8 cellular contexts compared by ENCODE assay signal in genomic region chr19:46861691-46862503, GRCh38. TPM values are rescaled to one million over a fixed set of nuclear protein-coding genes. Genes with fewer than 3 reads are reported as not detected.
A peak's percentile ranks its signal among the peaks of the same experiment; 100 is the strongest.
DNase-seq lines count a peak whose midpoint lies in the region; ATAC-seq and TF ChIP-seq lines count a peak whose summit lies in the region.

No MANE protein-coding gene starts in this region.

- no peak overlapping the region for H2BK20ac ChIP-seq in H9 (ENCODE audit: low read depth, low read length, poor library complexity, severe bottlenecking)

- peaks cover 44% of the 10 kb centered on the region for H3K79me2 ChIP-seq in H9 (ENCODE audit: insufficient read depth, low read length)

- CTCF ChIA-PET in WTC11 (lab: Charles Lee) = interaction anchor here (0.7 to 3.8 kb wide), 4 partner anchors 22 to 151 kb away, joined by 3 to 22 read pairs (median 4); no protein-coding TSS in a partner anchor

- no peak overlapping the region for H2AK5ac ChIP-seq in H9 (ENCODE audit: insufficient read length, low read length)

- no peak overlapping the region for H3K23ac ChIP-seq in H9 (ENCODE audit: insufficient read length, low read depth, low read length)

- H4K20me1 ChIP-seq in H9 (ENCODE audit: control insufficient read depth, insufficient read depth, insufficient read length) = peaks cover 2% of the 10 kb centered on the region

- intact Hi-C loops in tibial artery (cut with DNase I; ENCODE audit: low total_unique reads) = loop anchor here (10.0 kb wide), 1 partner anchor 83 kb away; no protein-coding TSS in a partner anchor

- no peak for TF ChIP-seq CTCF in C4-2B (conservative IDR thresholded peaks at IDR 0.05)
- no peak for TF ChIP-seq CTCF in H9 (conservative IDR thresholded peaks at IDR 0.05)
- TF ChIP-seq CTCF in WTC11 (IDR thresholded peaks at IDR 0.05) = no peak
- TF ChIP-seq CTCF in kidney epithelial cell (IDR thresholded peaks at IDR 0.05; ENCODE audit: insufficient read depth, low read length, poor library complexity, severe bottlenecking) = no peak
- no peak for TF ChIP-seq CTCF in tibial artery (IDR thresholded peaks at IDR 0.05)

- H3K27ac Mint-ChIP-seq in H9 (no peak overlapping the region), WTC11 (no peak overlapping the region)

- ATAC-seq in WTC11 (no peak), HG02610 (IDR thresholded peaks at IDR 0.05; ENCODE audit: unreplicated experiment) (no peak)

- H3K4me3 ChIP-seq in kidney epithelial cell (ENCODE audit: low read depth, low read length) = peak overlapping the region; percentile 85
- peak overlapping the region; percentile 88 to 93 for H3K4me3 ChIP-seq in tibial artery

- H3K4me1 ChIP-seq in H9 (ENCODE audit: insufficient read depth, low read length) (peaks cover 3% of the 10 kb centered on the region; the same call in 1 of the 2 replicates), tibial artery (peaks cover 0 to 63% (median 41%) of the 10 kb centered on the region in 4 donors)

- H3K36me3 Mint-ChIP-seq in H9 (ENCODE audit: insufficient read depth in 1 of 3, low read depth in 3 of 3) (peaks cover 3 to 8% (median 7%) of the 10 kb centered on the region in 3 experiments; a peak in 6 of 7 replicates), WTC11 (no peaks in the 10 kb centered on the region)

- H3K27me3 Mint-ChIP-seq in H9 (ENCODE audit: low read depth) (no peaks in the 10 kb centered on the region), WTC11 (ENCODE audit: low read depth) (no peaks in the 10 kb centered on the region)

- H3K36me3 ChIP-seq in kidney epithelial cell (ENCODE audit: control insufficient read depth, insufficient read depth, low read length) (no peaks in the 10 kb centered on the region), tibial artery (no peaks in the 10 kb centered on the region)

- no peak overlapping the region for H3K4ac ChIP-seq in H9 (ENCODE audit: low read depth, low read length)

- H3K4me1 Mint-ChIP-seq in H9 (peaks cover 8 to 9% of the 10 kb centered on the region in 2 experiments), WTC11 (peaks cover 6% of the 10 kb centered on the region)

- H3K27ac ChIP-seq in C4-2B (peak overlapping the region; percentile 97), H9 (ENCODE audit: insufficient read length, low read depth, low read length) (no peak overlapping the region), tibial artery (peak overlapping the region; percentile 94 to 99)

- H4K8ac ChIP-seq in H9 (replicated peaks; ENCODE audit: insufficient read length, low read depth, low read length) = no peak overlapping the region

- H3K27me3 ChIP-seq in H9 (ENCODE audit: insufficient read depth, low read length) = no peaks in the 10 kb centered on the region
- no peaks in the 10 kb centered on the region for H3K27me3 ChIP-seq in kidney epithelial cell (ENCODE audit: control insufficient read depth, insufficient read depth, low read length)
- H3K27me3 ChIP-seq in tibial artery = no peaks in the 10 kb centered on the region

- no CpG with 5 or more reads among the region's 19 CpGs for WGBS in H9 (ENCODE audit: extremely low coverage, insufficient read length, low lambda C conversion rate)

- H3K79me1 ChIP-seq in H9 (ENCODE audit: insufficient read depth, low read depth, low read length, poor library complexity, severe bottlenecking) = no peaks in the 10 kb centered on the region

- H3K14ac ChIP-seq in H9 (ENCODE audit: insufficient read depth, low read length) = peak overlapping the region; percentile 26

- H3K4me2 ChIP-seq in H9 (ENCODE audit: insufficient read depth, insufficient read length, low read length) = peak overlapping the region; percentile 99

- no peak overlapping the region for H3K18ac ChIP-seq in H9 (ENCODE audit: insufficient read length, low read depth, low read length)

- no peak overlapping the region for H2BK15ac ChIP-seq in H9 (ENCODE audit: low read depth, low read length)

- DNase-seq in H9 (no peak), WTC11 (ENCODE audit: low spot score) (peak; percentile 20), kidney epithelial cell (ENCODE audit: low read depth) (no peak), tibial artery (no peak), NCI-H1048 (lab: John Stamatoyannopoulos, UW) (no peak), NCI-H1092 treated with DMSO at 0.1 percent for 48 hours (lab: John Stamatoyannopoulos, UW) (no peak)

- no peak overlapping the region for H4K91ac ChIP-seq in H9 (ENCODE audit: insufficient read length, low read depth, low read length)

- no peak overlapping the region for H2AFZ ChIP-seq in H9 (ENCODE audit: low read length)

- H3K4me3 Mint-ChIP-seq in H9 (no peak overlapping the region), WTC11 (no peak overlapping the region)

- no peak overlapping the region for H2BK120ac ChIP-seq in H9 (ENCODE audit: low read depth, low read length, poor library complexity, severe bottlenecking)

- POLR2A ChIA-PET in WTC11 (lab: Charles Lee) = interaction anchor here (0.5 to 1.6 kb wide), 4 partner anchors 12 to 95 kb away, joined by 3 to 5 read pairs (median 4); partner anchors contain the start of gene SLC1A5

- H4K5ac ChIP-seq in H9 (ENCODE audit: insufficient read length, low read depth, low read length) = no peak overlapping the region

- peak overlapping the region; percentile 74 for H3K9ac ChIP-seq in H9 (ENCODE audit: extremely low read depth, insufficient read length, low read length)

- H3K9me3 ChIP-seq in H9 (ENCODE audit: control insufficient read depth, low read depth, low read length) = no peaks in the 10 kb centered on the region
- H3K9me3 ChIP-seq in tibial artery = no peaks in the 10 kb centered on the region

- H3K56ac ChIP-seq in H9 (ENCODE audit: insufficient read length, low read depth, low read length) = peak overlapping the region; percentile 52

- H3T11ph ChIP-seq in H9 (ENCODE audit: low read length) = no peak overlapping the region

- peaks cover 26% of the 10 kb centered on the region for H3K23me2 ChIP-seq in H9 (ENCODE audit: insufficient read length, low read depth, low read length, poor library complexity, severe bottlenecking)

- no peaks in the 10 kb centered on the region for H3K9me3 Mint-ChIP-seq in H9
- H3K9me3 Mint-ChIP-seq in WTC11 = no peaks in the 10 kb centered on the region

- no peak overlapping the region for H2BK5ac ChIP-seq in H9 (ENCODE audit: insufficient read length, low read length)

- H2BK12ac ChIP-seq in H9 (ENCODE audit: insufficient read length, low read depth, low read length) = no peak overlapping the region

TF ChIP-seq in WTC11, 78 proteins besides CTCF, POLR2A, EP300 and RAD21:
- TF ChIP-seq ETV6 (CRISPR knock-in tag; IDR thresholded peaks at IDR 0.05) (peak; percentile 58; the same call in 1 of the 2 replicates), ATF3 (CRISPR knock-in tag; conservative IDR thresholded peaks at IDR 0.05) (no peak)

RNA-seq across cellular contexts. Expression of gene ARHGAP35, which starts 1.1 kb away (rescaled TPM):
- total RNA-seq in H9 (2021) (49.0 and 49.8 TPM in 2 replicates), WTC11 (2021) (47.2 to 56.3 TPM (median 47.3 TPM) in 3 replicates), kidney epithelial cell (30.9 and 31.6 TPM in 2 replicates)

RNA-seq across cellular contexts. Expression of gene AP2S1, which starts 11.3 kb away (rescaled TPM):
- total RNA-seq in H9 (2021) = 193 and 200 TPM in 2 replicates
- 232 to 249 TPM (median 234 TPM) in 3 replicates for total RNA-seq in WTC11 (2021)
- total RNA-seq in kidney epithelial cell = 157 and 198 TPM in 2 replicates
